8 cellular contexts compared by ENCODE assay signal in genomic region chr7:90629306-90629918, GRCh38. TPM values are rescaled to one million over a fixed set of nuclear protein-coding genes. Genes with fewer than 3 reads are reported as not detected.
A peak's percentile ranks its signal among the peaks of the same experiment; 100 is the strongest.
DNase-seq lines count a peak whose midpoint lies in the region; ATAC-seq and TF ChIP-seq lines count a peak whose summit lies in the region.

No MANE protein-coding gene starts in this region.

- H3K4me2 ChIP-seq in DOHH2 (ENCODE audit: low read length) (no peak overlapping the region), mesendoderm (ENCODE audit: low read length) (no peak overlapping the region)

- ATAC-seq in GM19397 (IDR thresholded peaks at IDR 0.05; ENCODE audit: unreplicated experiment) (peak; percentile 63), HG03432 (IDR thresholded peaks at IDR 0.05; ENCODE audit: unreplicated experiment) (peak; percentile 80)

- no peaks in the 10 kb centered on the region for H4K20me1 ChIP-seq in DOHH2 (ENCODE audit: control insufficient read depth, insufficient read depth, low read depth, low read length)

- no peak overlapping the region for H3K9ac ChIP-seq in mesendoderm (ENCODE audit: low read length)

- H3K18ac ChIP-seq in mesendoderm (ENCODE audit: low read length), result no peak overlapping the region

- TF ChIP-seq CTCF in DOHH2 (IDR thresholded peaks at IDR 0.05; ENCODE audit: low read depth, low read length, poor library complexity, severe bottlenecking), result peak; percentile 92

- H2BK5ac ChIP-seq in mesendoderm (ENCODE audit: low read length), result no peak overlapping the region

- H3K4ac ChIP-seq in mesendoderm (ENCODE audit: low read depth, low read length), result no peak overlapping the region

- H4K5ac ChIP-seq in mesendoderm (ENCODE audit: low read length), result no peak overlapping the region

- WGBS in mesendoderm (ENCODE audit: extremely low coverage, insufficient coverage, low lambda C conversion rate), result no CpG with 5 or more reads among the region's 6 CpGs

- no peaks in the 10 kb centered on the region for H3K27me3 ChIP-seq in DOHH2 (ENCODE audit: control insufficient read depth, low read length)
- no peaks in the 10 kb centered on the region for H3K27me3 ChIP-seq in mesendoderm (ENCODE audit: insufficient read depth, low read length, poor library complexity)

- H3K27ac ChIP-seq in DOHH2 (ENCODE audit: low read depth, low read length), result no peak overlapping the region
- no peak overlapping the region for H3K27ac ChIP-seq in mesendoderm (ENCODE audit: low read depth, low read length)

- H3K36me3 ChIP-seq in DOHH2 (ENCODE audit: control insufficient read depth, low read length), result no peaks in the 10 kb centered on the region
- H3K36me3 ChIP-seq in mesendoderm (ENCODE audit: control insufficient read depth, insufficient read depth, low read length), result no peaks in the 10 kb centered on the region

- no peak overlapping the region for H2BK120ac ChIP-seq in mesendoderm (ENCODE audit: low read depth, low read length)

- no peaks in the 10 kb centered on the region for H3K9me2 ChIP-seq in DOHH2 (replicated peaks; ENCODE audit: control insufficient read depth, low read length)

- H2BK15ac ChIP-seq in mesendoderm (replicated peaks; ENCODE audit: low read depth), result no peak overlapping the region

- H3K9me3 ChIP-seq in DOHH2 (ENCODE audit: control insufficient read depth, insufficient read depth, low read length), result no peaks in the 10 kb centered on the region

- H3F3A ChIP-seq in DOHH2 (ENCODE audit: control insufficient read depth, insufficient read depth), result no peaks in the 10 kb centered on the region

- H3K4me1 ChIP-seq in DOHH2 (ENCODE audit: control insufficient read depth, low read length) (no peaks in the 10 kb centered on the region), mesendoderm (ENCODE audit: control insufficient read depth, low read depth, low read length) (peaks cover 5% of the 10 kb centered on the region)

- no peak overlapping the region for H3K56ac ChIP-seq in mesendoderm (ENCODE audit: low read length)

- no peak overlapping the region for H2AK5ac ChIP-seq in mesendoderm (ENCODE audit: low read length)

- H3K79me1 ChIP-seq in mesendoderm (ENCODE audit: low read length), result peaks cover 3% of the 10 kb centered on the region

- DNase-seq in NOMO-1 treated with dmso at 0.1 percent for 144 hours (lab: John Stamatoyannopoulos, UW; ENCODE audit: unreplicated experiment) (peak; percentile 65), dermis blood vessel endothelial cell (peak; percentile 80), mesendoderm (peak; percentile 85), T1000 (lab: John Stamatoyannopoulos, UW) (no peak)
- no peak for DNase-seq in activated naive CD4-positive, alpha-beta T cell treated with anti-CD3 and anti-CD28 coated beads, Interleukin-2, amount 50 U/mL, for 16 hours

- H3K4me3 ChIP-seq in DOHH2 (ENCODE audit: low read length) (no peak overlapping the region), mesendoderm (ENCODE audit: low read length) (no peak overlapping the region)

- no peak overlapping the region for H4K8ac ChIP-seq in mesendoderm (ENCODE audit: low read depth, low read length)

- H3K23ac ChIP-seq in mesendoderm (ENCODE audit: low read length), result no peak overlapping the region

- H3K79me2 ChIP-seq in DOHH2 (ENCODE audit: control insufficient read depth, low read length) (no peaks in the 10 kb centered on the region), mesendoderm (ENCODE audit: control insufficient read depth, insufficient read depth, low read length) (no peaks in the 10 kb centered on the region)

RNA-seq across cellular contexts. Expression of gene CDK14, which starts 33.3 kb away (rescaled TPM):
- total RNA-seq in dermis blood vessel endothelial cell, result 3.0 and 3.2 TPM in 2 replicates
- 16.3 TPM for polyA plus RNA-seq in mesendoderm (2013, experiment 1 of 2)
- polyA plus RNA-seq in mesendoderm (2013, experiment 2 of 2), result 18.7 TPM

Comparison
In these comparisons a context has a peak if more than half of its experiments do, and no peak if none do; other contexts are left out.
1. DNase-seq: peak in NOMO-1 treated with dmso at 0.1 percent for 144 hours (single experiment), dermis blood vessel endothelial cell (single experiment) and mesendoderm (single experiment); none in T1000 (single experiment) and activated naive CD4-positive, alpha-beta T cell treated with anti-CD3 and anti-CD28 coated beads, Interleukin-2, amount 50 U/mL, for 16 hours (single experiment).